In genomic region chr20:64225166-64225595, GRCh38 we compare ENCODE assay signal across 19 cellular contexts. TPM values are rescaled to one million over a fixed set of nuclear protein-coding genes. Genes with fewer than 3 reads are reported as not detected.
DNase-seq lines count a peak whose midpoint lies in the region; ATAC-seq, FAIRE-seq and TF ChIP-seq lines count a peak whose summit lies in the region.
"Had no signal": no experiment of that assay in that cellular context is flagged by ENCODE, and none has a peak within 500 bp of the region (broad histone marks: within the 10 kb centered on the region; RNA-seq: fewer than 3 reads in every experiment).

No MANE protein-coding gene starts in this region.

- peak overlapping the region in 10 of 12 donors; percentile 0 to 73 (median 57) for H3K27ac ChIP-seq in heart left ventricle
- H3K27ac ChIP-seq in astrocyte (ENCODE audit: low read depth, low read length): peak overlapping the region; percentile 88
- H3K27ac ChIP-seq in smooth muscle cell (ENCODE audit: low read depth): peak overlapping the region; percentile 100
- no peak overlapping the region for H3K27ac ChIP-seq in body of pancreas

- no peak for FAIRE-seq in astrocyte (lab: Jason Lieb, UNC)
- FAIRE-seq: GM19239 had no signal

- no peak for ATAC-seq in heart left ventricle
- ATAC-seq in left cardiac atrium: no peak
- no peak for ATAC-seq in body of pancreas
- ATAC-seq: HCT116 had no signal

- H3K9ac ChIP-seq in astrocyte (ENCODE audit: low read length) (peak overlapping the region; percentile 53), smooth muscle cell (ENCODE audit: low read depth) (peak overlapping the region; percentile 87)

- H3F3A ChIP-seq in smooth muscle cell (ENCODE audit: low read depth): peaks cover 10% of the 10 kb centered on the region

- H3K9me3 ChIP-seq in heart left ventricle (no peaks in the 10 kb centered on the region), astrocyte (ENCODE audit: insufficient read depth, low read depth, low read length) (no peaks in the 10 kb centered on the region), smooth muscle cell (replicated peaks; ENCODE audit: low read depth) (no peaks in the 10 kb centered on the region), body of pancreas (no peaks in the 10 kb centered on the region)
- H3K9me3 ChIP-seq: Caco-2 had no signal

- intact Hi-C loops in heart left ventricle (cut with DNase I): loop anchor here in 1 of 10 donors (5.0 kb wide), 1 partner anchor 47 kb away; no protein-coding TSS in a partner anchor
- intact Hi-C loops in left cardiac atrium (cut with DNase I): no loop called here
- intact Hi-C loops in body of pancreas (cut with DNase I): no loop called here

- TF ChIP-seq CTCF in heart left ventricle (IDR thresholded peaks at IDR 0.05): no peak
- no peak for TF ChIP-seq CTCF in astrocyte (IDR thresholded peaks at IDR 0.05; ENCODE audit: insufficient read depth, low read depth, low read length)
- no peak for TF ChIP-seq CTCF in mesothelial cell of epicardium (IDR thresholded peaks at IDR 0.05; ENCODE audit: unreplicated experiment)
- no peak for TF ChIP-seq CTCF in smooth muscle cell (IDR thresholded peaks at IDR 0.05; ENCODE audit: borderline replicate concordance, insufficient read depth, poor library complexity, severe bottlenecking)
- no peak for TF ChIP-seq CTCF in body of pancreas (IDR thresholded peaks at IDR 0.05)

- TF ChIP-seq POLR2A in heart left ventricle (IDR thresholded peaks at IDR 0.05): no peak
- TF ChIP-seq POLR2A in body of pancreas (IDR thresholded peaks at IDR 0.05): no peak

- H3K4me1 Mint-ChIP-seq in astrocyte (ENCODE audit: low read depth, unreplicated experiment): peaks cover 39% of the 10 kb centered on the region
- peaks cover 38% of the 10 kb centered on the region for H3K4me1 Mint-ChIP-seq in mesothelial cell of epicardium
- H3K4me1 Mint-ChIP-seq: CD14-positive monocyte had no signal

- H3K36me3 ChIP-seq in heart left ventricle: no peaks in the 10 kb centered on the region
- no peaks in the 10 kb centered on the region for H3K36me3 ChIP-seq in astrocyte (ENCODE audit: insufficient read depth, low read length)
- no peaks in the 10 kb centered on the region for H3K36me3 ChIP-seq in smooth muscle cell (ENCODE audit: low read depth)
- no peaks in the 10 kb centered on the region for H3K36me3 ChIP-seq in body of pancreas (replicated peaks in 1 of 2; ENCODE audit: insufficient read depth in 1 of 2, low read depth in 2 of 2)

- H3K9me3 Mint-ChIP-seq in astrocyte (ENCODE audit: unreplicated experiment) (no peaks in the 10 kb centered on the region), mesothelial cell of epicardium (no peaks in the 10 kb centered on the region)
- H3K9me3 Mint-ChIP-seq: CD14-positive monocyte had no signal

- H3K4me2 ChIP-seq in astrocyte (ENCODE audit: low read length) (peak overlapping the region; percentile 74), smooth muscle cell (peak overlapping the region; percentile 82)

- H3K27me3 Mint-ChIP-seq in astrocyte (ENCODE audit: low read depth, unreplicated experiment) (peaks cover 8% of the 10 kb centered on the region), mesothelial cell of epicardium (ENCODE audit: low read depth) (peaks cover 5% of the 10 kb centered on the region)

- no peak overlapping the region for H3K4me3 ChIP-seq in heart left ventricle
- H3K4me3 ChIP-seq in astrocyte (ENCODE audit: insufficient read depth, low read depth, low read length): no peak overlapping the region
- no peak overlapping the region for H3K4me3 ChIP-seq in smooth muscle cell
- no peak overlapping the region for H3K4me3 ChIP-seq in body of pancreas

- H3K27me3 ChIP-seq in heart left ventricle (no peaks in the 10 kb centered on the region), astrocyte (ENCODE audit: insufficient read depth, low read length) (no peaks in the 10 kb centered on the region), smooth muscle cell (ENCODE audit: low read depth) (no peaks in the 10 kb centered on the region), body of pancreas (no peaks in the 10 kb centered on the region)

- H3K4me3 Mint-ChIP-seq in astrocyte (ENCODE audit: unreplicated experiment): peak overlapping the region; percentile 34
- H3K4me3 Mint-ChIP-seq in mesothelial cell of epicardium: no peak overlapping the region
- H3K4me3 Mint-ChIP-seq: CD14-positive monocyte had no signal

- DNase-seq in heart left ventricle (no peak), left cardiac atrium (no peak), astrocyte (ENCODE audit: low read depth) (no peak), mesothelial cell of epicardium (ENCODE audit: low spot score in 2 of 2, unreplicated experiment in 2 of 2) (no peak), smooth muscle cell (lab: John Stamatoyannopoulos, UW; ENCODE audit: unreplicated experiment) (no peak), body of pancreas (no peak), NCI-H1048 (lab: John Stamatoyannopoulos, UW) (no peak), SKM-1 (lab: John Stamatoyannopoulos, UW; ENCODE audit: unreplicated experiment) (no peak)
- DNase-seq: 8988T, Caco-2, DMS53, KBM-7, NCI-H1105 treated with DMSO at 0.1 percent for 48 hours, NCI-H187 treated with DMSO at 0.1 percent for 48 hours, NCI-H446, NCI-H748 treated with DMSO at 0.1 percent for 48 hours had no signal

- H3K79me2 ChIP-seq in astrocyte (ENCODE audit: insufficient read depth, low read length) (no peaks in the 10 kb centered on the region), smooth muscle cell (ENCODE audit: low read depth) (no peaks in the 10 kb centered on the region)

- H3K36me3 Mint-ChIP-seq in astrocyte (ENCODE audit: low read depth, unreplicated experiment): no peaks in the 10 kb centered on the region
- no peaks in the 10 kb centered on the region for H3K36me3 Mint-ChIP-seq in mesothelial cell of epicardium
- H3K36me3 Mint-ChIP-seq: CD14-positive monocyte had no signal

- peak overlapping the region; percentile 99 for H3K27ac Mint-ChIP-seq in astrocyte (ENCODE audit: unreplicated experiment)
- H3K27ac Mint-ChIP-seq in mesothelial cell of epicardium: peak overlapping the region; percentile 97

- H3K4me1 ChIP-seq in heart left ventricle: peaks cover 0 to 42% (median 33%) of the 10 kb centered on the region in 12 donors
- peaks cover 32% of the 10 kb centered on the region for H3K4me1 ChIP-seq in astrocyte (ENCODE audit: insufficient read depth, low read length)
- peaks cover 24% of the 10 kb centered on the region for H3K4me1 ChIP-seq in smooth muscle cell (ENCODE audit: low read depth)
- peaks cover 5% of the 10 kb centered on the region for H3K4me1 ChIP-seq in body of pancreas

- peak overlapping the region; percentile 58 for H2AFZ ChIP-seq in astrocyte (ENCODE audit: low read depth, low read length)
- H2AFZ ChIP-seq in smooth muscle cell (ENCODE audit: low read depth): no peak overlapping the region

- 69 to 78% (median 71%) methylated on average over 13 to 14 of the region's 14 CpGs for WGBS in heart left ventricle, 4 donors
- WGBS in smooth muscle cell (ENCODE audit: low lambda C conversion rate): 75% methylated on average over 14 of the region's 14 CpGs
- 71 to 82% methylated on average over 12 to 14 of the region's 14 CpGs for WGBS in body of pancreas, 2 donors

- H4K20me1 ChIP-seq in astrocyte (ENCODE audit: insufficient read depth, low read length): no peaks in the 10 kb centered on the region
- no peaks in the 10 kb centered on the region for H4K20me1 ChIP-seq in smooth muscle cell (ENCODE audit: low read depth)

RNA-seq across cellular contexts. Expression of gene PCMTD2, which starts 30.4 kb away (rescaled TPM):
- total RNA-seq in heart left ventricle: 100 to 1,000 TPM in 1 of 9 donors, 10 to 100 TPM in 8; 41.7 to 128 (median 66.6) TPM
- 10 to 100 TPM; 23.9 to 29.5 TPM for polyA plus RNA-seq in heart left ventricle
- 10 to 100 TPM; 54.9 to 76.4 TPM for total RNA-seq in left cardiac atrium
- total RNA-seq in astrocyte: 37.8 and 40.0 TPM in 2 replicates
- 111 to 120 TPM (median 116 TPM) in 3 replicates for total RNA-seq in mesothelial cell of epicardium
- 45.3 and 74.9 TPM in 2 replicates for total RNA-seq in smooth muscle cell
- 15.4 and 18.9 TPM in 2 replicates for polyA plus RNA-seq in smooth muscle cell
- total RNA-seq in body of pancreas: 10 to 100 TPM; 25.1 to 45.9 TPM

Comparison
In these comparisons a context has a peak if more than half of its experiments do, and no peak if none do; other contexts are left out.
1. H3K27ac ChIP-seq: peak in heart left ventricle (10 of 12), astrocyte (single experiment) and smooth muscle cell (single experiment); none in body of pancreas (0 of 4).